In genomic region chr10:45282061-45282460, GRCh38 we compare ENCODE assay signal across 31 cellular contexts. TPM values are rescaled to one million over a fixed set of nuclear protein-coding genes. Genes with fewer than 3 reads are reported as not detected.
"Had no signal": no experiment of that assay in that cellular context is flagged by ENCODE, and none has a peak within 500 bp of the region (broad histone marks: within the 10 kb centered on the region; RNA-seq: fewer than 3 reads in every experiment).

No MANE protein-coding gene starts in this region.

- H3K36me3 ChIP-seq: brain microvascular endothelial cell, esophagus muscularis mucosa, heart left ventricle, prostate gland, thyroid gland, upper lobe of left lung, vagina had no signal

- ATAC-seq: activated CD8-positive, alpha-beta T cell treated with anti-CD3 and anti-CD28 coated beads for 36 hours; activated T-cell treated with anti-CD3 and anti-CD28 coated beads, Interleukin-2, amount 50 U/mL, for 4 hours; activated T-helper 17 cell treated with anti-CD3 and anti-CD28 coated beads, Interleukin-2, amount 50 U/mL, for 72 hours; foreskin keratinocyte; heart left ventricle; left colon; sciatic nerve; WTC11 had no signal

- DNase-seq: activated CD4-positive, alpha-beta T cell treated with anti-CD3 and anti-CD28 coated beads, Interleukin-2, amount 50 U/mL, for 1 hour; activated CD8-positive, alpha-beta T cell treated with anti-CD3 and anti-CD28 coated beads for 36 hours; activated gamma-delta T cell treated with Interleukin-2 at 50 U/mL for 16 hours; activated naive CD4-positive, alpha-beta T cell treated with anti-CD3 and anti-CD28 coated beads, Interleukin-2, amount 50 U/mL, for 16 hours; activated T-cell treated with anti-CD3 and anti-CD28 coated beads, Interleukin-2, amount 50 U/mL, for 4 hours; amniotic stem cell; brain microvascular endothelial cell; caudate nucleus; heart left ventricle; hypothalamus; immature natural killer cell; kidney; left colon; mammary epithelial cell; retina; stimulated activated CD4-positive, alpha-beta T cell treated with anti-CD3 and anti-CD28 coated beads, Interleukin-12 subunit alpha, Interleukin-12 subunit beta, amount 100 ng/mL, for 4 hours; stimulated activated CD4-positive, alpha-beta T cell treated with anti-CD3 and anti-CD28 coated beads, Interleukin-4, amount 100 ng/mL, for 1 hour; thyroid gland; upper lobe of left lung had no signal

- H3K4me3 ChIP-seq: esophagus muscularis mucosa, heart left ventricle, prostate gland, skin epidermis, thyroid gland, upper lobe of left lung, vagina had no signal

- H3K27me3 ChIP-seq: brain microvascular endothelial cell, esophagus muscularis mucosa, thyroid gland, upper lobe of left lung, vagina had no signal

- H3K9me3 ChIP-seq: prostate gland, thyroid gland, upper lobe of left lung, vagina had no signal

- H3K27ac ChIP-seq: brain microvascular endothelial cell, esophagus muscularis mucosa, foreskin keratinocyte, heart left ventricle, prostate gland, skin epidermis, thyroid gland, upper lobe of left lung, vagina had no signal

- H3K4me1 ChIP-seq: foreskin keratinocyte, prostate gland, thyroid gland, upper lobe of left lung, vagina had no signal

RNA-seq across cellular contexts. Expression of gene OR13A1, which starts 33.3 kb away (rescaled TPM):
- total RNA-seq: activated CD8-positive, alpha-beta T cell treated with anti-CD3 and anti-CD28 coated beads for 36 hours; activated T-cell treated with anti-CD3 and anti-CD28 coated beads, Interleukin-2, amount 50 U/mL, for 4 hours; activated T-helper 17 cell treated with anti-CD3 and anti-CD28 coated beads, Interleukin-2, amount 50 U/mL, for 72 hours; astrocyte; esophagus muscularis mucosa; foreskin keratinocyte; kidney; left colon; mammary epithelial cell; mucosa of gallbladder; osteocyte; prostate gland; sciatic nerve; thyroid gland; vagina had no signal
- polyA plus RNA-seq: foreskin keratinocyte, immature natural killer cell, liver, mammary epithelial cell had no signal
